Comparison of ENCODE assay signal across 11 cellular contexts in genomic region chr10:14499610-14499904, GRCh38.
DNase-seq lines count a peak whose midpoint lies in the region; ATAC-seq, FAIRE-seq and TF ChIP-seq lines count a peak whose summit lies in the region.
"Had no signal": no experiment of that assay in that cellular context is flagged by ENCODE, and none has a peak within 500 bp of the region (broad histone marks: within the 10 kb centered on the region; RNA-seq: fewer than 3 reads in every experiment).

No MANE protein-coding gene starts in this region.

- TF ChIP-seq CTCF in natural killer cell (IDR thresholded peaks at IDR 0.05) (no peak), pancreas (IDR thresholded peaks at IDR 0.05) (no peak), vagina (IDR thresholded peaks at IDR 0.05) (no peak)

- H3K4me1 ChIP-seq in pancreas (no peaks in the 10 kb centered on the region), vagina (peaks cover 9% of the 10 kb centered on the region)

- H3K4me3 Mint-ChIP-seq in natural killer cell treated with Interleukin-12 subunit alpha and Interleukin-12 subunit beta and Interleukin-15 and Interleukin-18, amount 100 ng/mL, for 72 hours, result no peak overlapping the region
- no peak overlapping the region for H3K4me3 Mint-ChIP-seq in natural killer cell

- H3K9me3 ChIP-seq in pancreas (no peaks in the 10 kb centered on the region), vagina (no peaks in the 10 kb centered on the region)

- peak overlapping the region; percentile 37 to 61 for H3K27ac Mint-ChIP-seq in natural killer cell treated with Interleukin-12 subunit alpha and Interleukin-12 subunit beta and Interleukin-15 and Interleukin-18, amount 100 ng/mL, for 72 hours
- no peak overlapping the region for H3K27ac Mint-ChIP-seq in natural killer cell

- no peak for DNase-seq in natural killer cell treated with Interleukin-12 subunit alpha and Interleukin-12 subunit beta and Interleukin-15 and Interleukin-18, amount 100 ng/mL, for 72 hours (ENCODE audit: low spot score)
- DNase-seq in natural killer cell (no peak), pancreas (no peak), vagina (ENCODE audit: extremely low spot score in 2 of 2) (no peak), NOMO-1 (lab: John Stamatoyannopoulos, UW; ENCODE audit: unreplicated experiment in 2 of 2) (no peak)
- DNase-seq: GOT3, SIG-M5 had no signal

- no peaks in the 10 kb centered on the region for H3K27me3 ChIP-seq in pancreas
- no peaks in the 10 kb centered on the region for H3K27me3 ChIP-seq in vagina

- H3K4me1 Mint-ChIP-seq in natural killer cell treated with Interleukin-12 subunit alpha and Interleukin-12 subunit beta and Interleukin-15 and Interleukin-18, amount 100 ng/mL, for 72 hours (ENCODE audit: low read depth in 2 of 2), result peaks cover 13 to 21% of the 10 kb centered on the region in 2 donors
- peaks cover 6 to 11% of the 10 kb centered on the region in 2 donors for H3K4me1 Mint-ChIP-seq in natural killer cell

- H3K27ac ChIP-seq in pancreas, result no peak overlapping the region
- peak overlapping the region; percentile 8 for H3K27ac ChIP-seq in vagina

- intact Hi-C loops in natural killer cell (cut with micrococcal nuclease) (loop anchor here (1.0 to 5.0 kb wide), 8 partner anchors 44 to 608 kb away; partner anchors contain the start of genes CDNF, DCLRE1C, HSPA14 and MSANTD7), pancreas (cut with DNase I) (no loop called here), vagina (cut with DNase I) (no loop called here)

- H3K9me3 Mint-ChIP-seq in natural killer cell treated with Interleukin-12 subunit alpha and Interleukin-12 subunit beta and Interleukin-15 and Interleukin-18, amount 100 ng/mL, for 72 hours, result no peaks in the 10 kb centered on the region
- H3K9me3 Mint-ChIP-seq in natural killer cell, result no peaks in the 10 kb centered on the region
- H3K9me3 Mint-ChIP-seq: CD4-positive, CD25-positive, alpha-beta regulatory T cell had no signal

- no peaks in the 10 kb centered on the region for H3K36me3 Mint-ChIP-seq in natural killer cell treated with Interleukin-12 subunit alpha and Interleukin-12 subunit beta and Interleukin-15 and Interleukin-18, amount 100 ng/mL, for 72 hours
- H3K36me3 Mint-ChIP-seq in natural killer cell, result no peaks in the 10 kb centered on the region
- H3K36me3 Mint-ChIP-seq: CD4-positive, CD25-positive, alpha-beta regulatory T cell had no signal

- H3K36me3 ChIP-seq in pancreas, result no peaks in the 10 kb centered on the region
- no peaks in the 10 kb centered on the region for H3K36me3 ChIP-seq in vagina

- WGBS in pancreas, 2 donors, result 73 to 83% methylated on average over 5 of the region's 5 CpGs

- ATAC-seq in natural killer cell treated with Interleukin-12 subunit alpha and Interleukin-12 subunit beta and Interleukin-15 and Interleukin-18, amount 100 ng/mL, for 72 hours, result peak; percentile 16 to 39
- ATAC-seq in natural killer cell (no peak), esophagus mucosa (peak; percentile 43), pancreas (peak; percentile 12 to 35 (median 26)), HG02623 (IDR thresholded peaks at IDR 0.05; ENCODE audit: unreplicated experiment) (no peak), HG03354 (IDR thresholded peaks at IDR 0.05; ENCODE audit: poor library complexity, severe bottlenecking, unreplicated experiment) (no peak)

- H3K27me3 Mint-ChIP-seq in natural killer cell treated with Interleukin-12 subunit alpha and Interleukin-12 subunit beta and Interleukin-15 and Interleukin-18, amount 100 ng/mL, for 72 hours, result peaks cover 0 to 2% of the 10 kb centered on the region in 2 donors
- H3K27me3 Mint-ChIP-seq in natural killer cell (ENCODE audit: low read depth in 2 of 2), result peaks cover 0 to 9% of the 10 kb centered on the region in 2 donors

- no peak for TF ChIP-seq POLR2A in vagina (IDR thresholded peaks at IDR 0.05)

- no peak overlapping the region for H3K4me3 ChIP-seq in pancreas
- no peak overlapping the region for H3K4me3 ChIP-seq in vagina

- FAIRE-seq in pancreas (lab: Jason Lieb, UNC), result no peak

Comparison
In these comparisons a context has a peak if more than half of its experiments do, and no peak if none do; other contexts are left out.
1. ATAC-seq: peak in natural killer cell treated with Interleukin-12 subunit alpha and Interleukin-12 subunit beta and Interleukin-15 and Interleukin-18, amount 100 ng/mL, for 72 hours (2 of 2), esophagus mucosa (single experiment) and pancreas (4 of 4); none in natural killer cell (0 of 3), HG02623 (single experiment) and HG03354 (single experiment).
2. H3K27ac Mint-ChIP-seq: peak in natural killer cell treated with Interleukin-12 subunit alpha and Interleukin-12 subunit beta and Interleukin-15 and Interleukin-18, amount 100 ng/mL, for 72 hours (2 of 2); none in natural killer cell (0 of 2).